In the genomic region with DNA sequence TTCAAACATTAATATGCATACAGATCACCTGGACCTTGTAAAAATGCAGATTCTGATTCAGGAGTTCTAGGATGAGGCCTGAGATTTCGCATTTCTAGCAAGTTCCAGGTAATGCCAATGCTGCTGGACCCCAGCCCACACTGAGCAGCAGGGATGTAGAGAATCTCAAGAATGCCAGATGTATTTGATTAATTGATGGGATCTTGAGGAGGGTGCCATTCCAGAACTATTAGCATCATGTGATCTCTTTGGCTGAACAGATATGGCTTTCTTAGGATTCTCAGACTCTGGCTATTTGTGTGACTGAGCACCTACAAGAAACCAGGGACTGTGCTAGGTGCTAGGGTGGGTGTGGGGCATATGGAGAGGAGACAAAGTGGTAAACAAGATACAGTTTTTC, we compare ENCODE assay signal across 24 cellular contexts. TPM values are rescaled to one million over a fixed set of nuclear protein-coding genes. Genes with fewer than 3 reads are reported as not detected.
A peak's percentile ranks its signal among the peaks of the same experiment; 100 is the strongest.
DNase-seq lines count a peak whose midpoint lies in the region; ATAC-seq, FAIRE-seq and TF ChIP-seq lines count a peak whose summit lies in the region.
"Had no signal": no experiment of that assay in that cellular context is flagged by ENCODE, and none has a peak within 500 bp of the region (broad histone marks: within the 10 kb centered on the region; RNA-seq: fewer than 3 reads in every experiment).

No MANE protein-coding gene starts in this region.

- POLR2A ChIA-PET in SK-N-SH (lab: Yijun Ruan, JAX) (no interaction called here), K562 (lab: Yijun Ruan, JAX) (no interaction called here)

- H3K4me2 ChIP-seq in SK-N-SH: no peak overlapping the region
- H3K4me2 ChIP-seq in K562 (ENCODE audit: insufficient read depth, low read length): no peak overlapping the region
- H3K4me2 ChIP-seq: BLaER1 treated with 17β-estradiol and CSF1 and Interleukin-3, amounts not matched to agents 10 nM and 100 nM had no signal

- no peak for TF ChIP-seq POLR2A in K562 (conservative IDR thresholded peaks at IDR 0.05)

- H3K9me3 ChIP-seq in SK-N-SH (no peaks in the 10 kb centered on the region), K562 (replicated peaks; ENCODE audit: control insufficient read depth, insufficient read depth, low read depth, low read length) (no peaks in the 10 kb centered on the region)
- H3K9me3 ChIP-seq in effector memory CD4-positive, alpha-beta T cell (ENCODE audit: control insufficient read depth, low read length): no peaks in the 10 kb centered on the region
- H3K9me3 ChIP-seq: BE2C; BLaER1 treated with 17β-estradiol and CSF1 and Interleukin-3, amounts not matched to agents 10 nM and 100 nM; HAP-1 had no signal

- intact Hi-C loops in K562 (cut with micrococcal nuclease): no loop called here

- H3K4me1 ChIP-seq in SK-N-SH (ENCODE audit: control insufficient read depth in 1 of 2, insufficient read depth in 2 of 2, low read depth in 1 of 2, low read length in 1 of 2) (no peaks in the 10 kb centered on the region), K562 (replicated peaks in 1 of 2; ENCODE audit: control insufficient read depth in 2 of 2, insufficient read depth in 2 of 2, low read length in 2 of 2) (peaks cover 0 to 4% of the 10 kb centered on the region in 2 experiments; a peak in 2 of 5 replicates)
- no peaks in the 10 kb centered on the region for H3K4me1 ChIP-seq in effector memory CD4-positive, alpha-beta T cell (ENCODE audit: control insufficient read depth, insufficient read depth, low read length, poor library complexity, severe bottlenecking)
- H3K4me1 ChIP-seq: BE2C; BLaER1 treated with 17β-estradiol and CSF1 and Interleukin-3, amounts not matched to agents 10 nM and 100 nM had no signal

- H2AFZ ChIP-seq in SK-N-SH (ENCODE audit: low read depth): no peak overlapping the region
- H2AFZ ChIP-seq in K562 (ENCODE audit: low read depth, low read length): no peak overlapping the region

- no peaks in the 10 kb centered on the region for H3K79me2 ChIP-seq in SK-N-SH (ENCODE audit: insufficient read depth)
- no peaks in the 10 kb centered on the region for H3K79me2 ChIP-seq in K562 (ENCODE audit: control insufficient read depth, insufficient read depth, low read length)

- DNase-seq in AG10803 (ENCODE audit: low read depth): peak; percentile 7
- DNase-seq in SK-N-SH: no peak
- DNase-seq in K562 (ENCODE audit: extremely low read depth in 1 of 4, low spot score in 3 of 4): no peak
- DNase-seq in islet precursor cell: peak; percentile 51
- no peak for DNase-seq in SHP77 (lab: John Stamatoyannopoulos, UW)
- no peak for DNase-seq in effector memory CD4-positive, alpha-beta T cell
- no peak for DNase-seq in D721Med (ENCODE audit: insufficient read length, low spot score)
- DNase-seq: AML-193; BE2C; CD4-positive, alpha-beta T cell; CD8-positive, alpha-beta memory T cell; DMS53; DMS79 treated with DMSO at 0.1 percent for 48 hours; GOT3; HFFc6 had no signal

- 89% methylated on average over 1 of the region's 1 CpG for WGBS in SK-N-SH (ENCODE audit: low lambda C conversion rate)
- 70% methylated on average over 1 of the region's 1 CpG for WGBS in K562 (ENCODE audit: insufficient coverage, low coverage, missing lambda C conversion rate)

- no peaks in the 10 kb centered on the region for H3K9me2 ChIP-seq in SK-N-SH

- in situ Hi-C loops in K562 (cut with MboI): no loop called here

- no peaks in the 10 kb centered on the region for H3K36me3 ChIP-seq in SK-N-SH (replicated peaks in 1 of 2; ENCODE audit: control insufficient read depth in 1 of 2, insufficient read depth in 2 of 2, low read length in 1 of 2)
- no peaks in the 10 kb centered on the region for H3K36me3 ChIP-seq in K562 (ENCODE audit: control insufficient read depth, insufficient read depth, low read length)
- H3K36me3 ChIP-seq in effector memory CD4-positive, alpha-beta T cell (ENCODE audit: control insufficient read depth, insufficient read depth, low read length): no peaks in the 10 kb centered on the region
- H3K36me3 ChIP-seq: BE2C; BLaER1 treated with 17β-estradiol and CSF1 and Interleukin-3, amounts not matched to agents 10 nM and 100 nM; HAP-1 had no signal

- H3K27me3 ChIP-seq in SK-N-SH (ENCODE audit: insufficient read depth) (no peaks in the 10 kb centered on the region), K562 (ENCODE audit: control insufficient read depth in 2 of 2, insufficient read depth in 2 of 2, low read length in 2 of 2) (no peaks in the 10 kb centered on the region; a peak in 1 of 5 replicates)
- no peaks in the 10 kb centered on the region for H3K27me3 ChIP-seq in effector memory CD4-positive, alpha-beta T cell (replicated peaks; ENCODE audit: control insufficient read depth, insufficient read depth, low read length, poor library complexity, severe bottlenecking)
- H3K27me3 ChIP-seq: BE2C; BLaER1 treated with 17β-estradiol and CSF1 and Interleukin-3, amounts not matched to agents 10 nM and 100 nM had no signal

- H3K9ac ChIP-seq in SK-N-SH (no peak overlapping the region), K562 (ENCODE audit: insufficient read depth in 1 of 2, low read depth in 2 of 2, low read length in 2 of 2) (no peak overlapping the region)
- H3K9ac ChIP-seq: BLaER1 treated with 17β-estradiol and CSF1 and Interleukin-3, amounts not matched to agents 10 nM and 100 nM had no signal

- H3K27ac ChIP-seq in SK-N-SH (ENCODE audit: low read depth in 2 of 2, low read length in 1 of 2) (no peak overlapping the region), K562 (ENCODE audit: extremely low read depth, low read depth, low read length) (no peak overlapping the region)
- H3K27ac ChIP-seq in effector memory CD4-positive, alpha-beta T cell (ENCODE audit: insufficient read depth, low read length, poor library complexity, severe bottlenecking): no peak overlapping the region
- H3K27ac ChIP-seq: 22Rv1; BLaER1 treated with 17β-estradiol and CSF1 and Interleukin-3, amounts not matched to agents 10 nM and 100 nM had no signal

- TF ChIP-seq EP300 in SK-N-SH (IDR thresholded peaks at IDR 0.05; ENCODE audit: borderline replicate concordance in 1 of 2, low read depth in 1 of 2, low read length in 1 of 2) (no peak), K562 (IDR thresholded peaks at IDR 0.05; ENCODE audit: low read length) (no peak)

- BruUV-seq in K562 (replicated peaks; lab: Mats Ljungman, UMichigan): no TSS peak

- H3K9me1 ChIP-seq in K562 (ENCODE audit: control insufficient read depth, insufficient read depth, low read length): no peaks in the 10 kb centered on the region

- H3K4me3 ChIP-seq in AG10803 (ENCODE audit: low read length) (no peak overlapping the region), SK-N-SH (ENCODE audit: low read depth in 2 of 2, low read length in 1 of 2) (no peak overlapping the region), K562 (no peak overlapping the region)
- no peak overlapping the region for H3K4me3 ChIP-seq in effector memory CD4-positive, alpha-beta T cell (ENCODE audit: insufficient read depth, low read depth, low read length, poor library complexity, severe bottlenecking)
- H3K4me3 ChIP-seq: BLaER1 treated with 17β-estradiol and CSF1 and Interleukin-3, amounts not matched to agents 10 nM and 100 nM; HAP-1 had no signal

- no peak for TF ChIP-seq CTCF in AG10803 (conservative IDR thresholded peaks at IDR 0.05; ENCODE audit: low read length)
- no peak for TF ChIP-seq CTCF in SK-N-SH (IDR thresholded peaks at IDR 0.05)
- TF ChIP-seq CTCF in K562 (IDR thresholded peaks at IDR 0.05 in 2 of 3, conservative IDR thresholded peaks at IDR 0.05 in 1 of 3; ENCODE audit: insufficient read depth in 2 of 3, low read depth in 1 of 3, low read length in 3 of 3): no peak
- TF ChIP-seq CTCF in D721Med (IDR thresholded peaks at IDR 0.05; ENCODE audit: insufficient read depth, missing control alignments): no peak

- TF ChIP-seq RAD21 in SK-N-SH (IDR thresholded peaks at IDR 0.05; ENCODE audit: low read length) (no peak), K562 (CRISPR knock-in tag; conservative IDR thresholded peaks at IDR 0.05 in 1 of 2, IDR thresholded peaks at IDR 0.05 in 1 of 2) (no peak)

- no peak for FAIRE-seq in K562 (lab: Jason Lieb, UNC)
- no peak for FAIRE-seq in D721Med (lab: Jason Lieb, UNC)
- FAIRE-seq: A204.1, G401.6, GM12892, GM19239, H54 had no signal

- H4K20me1 ChIP-seq in SK-N-SH (ENCODE audit: insufficient read depth) (no peaks in the 10 kb centered on the region), K562 (replicated peaks; ENCODE audit: control insufficient read depth, insufficient read depth, low read length) (no peaks in the 10 kb centered on the region)
- H4K20me1 ChIP-seq: BLaER1 treated with 17β-estradiol and CSF1 and Interleukin-3, amounts not matched to agents 10 nM and 100 nM had no signal

- CTCF ChIA-PET in SK-N-SH (lab: Yijun Ruan, JAX): no interaction called here
- CTCF ChIA-PET in K562 (lab: Yijun Ruan, JAX; ENCODE audit: low intra/inter-chr PET ratio): no interaction called here

- H3F3A ChIP-seq in SK-N-SH (replicated peaks; ENCODE audit: insufficient read depth): no peaks in the 10 kb centered on the region

- ATAC-seq in K562 (no peak), GM19463 (IDR thresholded peaks at IDR 0.05; ENCODE audit: unreplicated experiment) (no peak)

RNA-seq across cellular contexts. Expression of gene SNX3, which starts 16.5 kb away (rescaled TPM):
- polyA plus RNA-seq in SK-N-SH (2012; rRNA removed) (105 and 124 TPM in 2 replicates), K562 (2011; rRNA removed) (306 and 410 TPM in 2 replicates), K562 (2014; fragmentation: Illumina TruSeq; extraction: Trizol) (208 and 261 TPM in 2 replicates), K562 (2014; fragmentation: Nextera tagmentation; extraction: Ambion mirVana) (10 to 100 TPM; 48.9 to 68.3 TPM), K562 (2014; rRNA removed) (162 and 197 TPM in 2 replicates)
- polyA plus RNA-seq in SK-N-SH (2012; cell fraction: cytosol; rRNA removed): 174 and 261 TPM in 2 replicates
- 25.1 and 36.7 TPM in 2 replicates for polyA plus RNA-seq in SK-N-SH (2012; cell fraction: nucleus; rRNA removed)
- total RNA-seq in K562 (2011; cell fraction: chromatin; rRNA removed; ENCODE audit: low replicate concordance): 14.6 and 24.3 TPM in 2 replicates
- 12.3 and 12.6 TPM in 2 replicates for total RNA-seq in K562 (2011; cell fraction: nucleolus; rRNA removed)
- total RNA-seq in K562 (2011; cell fraction: nucleoplasm; rRNA removed): 40.9 and 74.8 TPM in 2 replicates
- total RNA-seq in K562 (2014; rRNA removed) (129 and 158 TPM in 2 replicates), K562 (2014; rRNA removed; fragmentation: Illumina TruSeq; extraction: Trizol) (159 and 172 TPM in 2 replicates), K562 (2015; rRNA removed; fragmentation: Illumina TruSeq; extraction: Trizol) (161 and 182 TPM in 2 replicates), K562 (2021) (122 and 131 TPM in 2 replicates)
- polyA plus RNA-seq in K562 (2011; cell fraction: cytosol; rRNA removed): 114 and 326 TPM in 2 replicates
- 34.4 and 73.8 TPM in 2 replicates for polyA plus RNA-seq in K562 (2011; cell fraction: nucleus; rRNA removed)
- 163 and 213 TPM in 2 replicates for polyA plus RNA-seq in K562 (2012)
- 151 TPM in 2 replicates for polyA minus RNA-seq in K562 (2011; rRNA and poly(A)+ RNA removed)
- polyA minus RNA-seq in K562 (2011; cell fraction: cytosol; rRNA and poly(A)+ RNA removed): 31.3 and 55.2 TPM in 2 replicates
- 8.2 and 17.7 TPM in 2 replicates for polyA minus RNA-seq in K562 (2011; cell fraction: nucleus; rRNA and poly(A)+ RNA removed)

RNA-seq across cellular contexts. Expression of gene AFG1L, which starts 17.6 kb away (rescaled TPM):
- polyA plus RNA-seq in SK-N-SH (2012; rRNA removed) (0.71 and 0.93 TPM in 2 replicates), K562 (2011; rRNA removed) (6.7 and 8.1 TPM in 2 replicates), K562 (2014; fragmentation: Illumina TruSeq; extraction: Trizol) (5.8 and 5.9 TPM in 2 replicates), K562 (2014; fragmentation: Nextera tagmentation; extraction: Ambion mirVana) (1 to 10 TPM; 2.6 to 3.8 TPM), K562 (2014; rRNA removed) (5.2 and 5.5 TPM in 2 replicates)
- polyA plus RNA-seq in SK-N-SH (2012; cell fraction: cytosol; rRNA removed): 0.93 and 1.2 TPM in 2 replicates
- polyA plus RNA-seq in SK-N-SH (2012; cell fraction: nucleus; rRNA removed): 1.2 and 2.1 TPM in 2 replicates
- 21.2 and 29.8 TPM in 2 replicates for total RNA-seq in K562 (2011; cell fraction: chromatin; rRNA removed; ENCODE audit: low replicate concordance)
- 12.4 and 14.3 TPM in 2 replicates for total RNA-seq in K562 (2011; cell fraction: nucleolus; rRNA removed)
- total RNA-seq in K562 (2011; cell fraction: nucleoplasm; rRNA removed): 11.4 and 14.0 TPM in 2 replicates
- total RNA-seq in K562 (2014; rRNA removed) (2.2 and 4.2 TPM in 2 replicates), K562 (2014; rRNA removed; fragmentation: Illumina TruSeq; extraction: Trizol) (10.5 and 12.9 TPM in 2 replicates), K562 (2015; rRNA removed; fragmentation: Illumina TruSeq; extraction: Trizol) (14.0 and 15.5 TPM in 2 replicates), K562 (2021) (12.3 and 17.5 TPM in 2 replicates)
- polyA plus RNA-seq in K562 (2011; cell fraction: cytosol; rRNA removed): 1.0 and 2.3 TPM in 2 replicates
- 4.3 and 4.6 TPM in 2 replicates for polyA plus RNA-seq in K562 (2011; cell fraction: nucleus; rRNA removed)
- polyA plus RNA-seq in K562 (2012): 6.7 and 9.6 TPM in 2 replicates
- 10.0 TPM in 2 replicates for polyA minus RNA-seq in K562 (2011; rRNA and poly(A)+ RNA removed)
- 9.6 and 11.6 TPM in 2 replicates for polyA minus RNA-seq in K562 (2011; cell fraction: cytosol; rRNA and poly(A)+ RNA removed)
- polyA minus RNA-seq in K562 (2011; cell fraction: nucleus; rRNA and poly(A)+ RNA removed): 12.1 and 16.1 TPM in 2 replicates

Comparison
In these comparisons a context has a peak if more than half of its experiments do, and no peak if none do; other contexts are left out.
1. DNase-seq: peak in AG10803 (single experiment) and islet precursor cell (single experiment); none in SK-N-SH (single experiment), K562 (0 of 4), SHP77 (0 of 2), effector memory CD4-positive, alpha-beta T cell (0 of 3) and D721Med (single experiment).